Comparison of ENCODE assay signal across 8 cellular contexts in the genomic region with DNA sequence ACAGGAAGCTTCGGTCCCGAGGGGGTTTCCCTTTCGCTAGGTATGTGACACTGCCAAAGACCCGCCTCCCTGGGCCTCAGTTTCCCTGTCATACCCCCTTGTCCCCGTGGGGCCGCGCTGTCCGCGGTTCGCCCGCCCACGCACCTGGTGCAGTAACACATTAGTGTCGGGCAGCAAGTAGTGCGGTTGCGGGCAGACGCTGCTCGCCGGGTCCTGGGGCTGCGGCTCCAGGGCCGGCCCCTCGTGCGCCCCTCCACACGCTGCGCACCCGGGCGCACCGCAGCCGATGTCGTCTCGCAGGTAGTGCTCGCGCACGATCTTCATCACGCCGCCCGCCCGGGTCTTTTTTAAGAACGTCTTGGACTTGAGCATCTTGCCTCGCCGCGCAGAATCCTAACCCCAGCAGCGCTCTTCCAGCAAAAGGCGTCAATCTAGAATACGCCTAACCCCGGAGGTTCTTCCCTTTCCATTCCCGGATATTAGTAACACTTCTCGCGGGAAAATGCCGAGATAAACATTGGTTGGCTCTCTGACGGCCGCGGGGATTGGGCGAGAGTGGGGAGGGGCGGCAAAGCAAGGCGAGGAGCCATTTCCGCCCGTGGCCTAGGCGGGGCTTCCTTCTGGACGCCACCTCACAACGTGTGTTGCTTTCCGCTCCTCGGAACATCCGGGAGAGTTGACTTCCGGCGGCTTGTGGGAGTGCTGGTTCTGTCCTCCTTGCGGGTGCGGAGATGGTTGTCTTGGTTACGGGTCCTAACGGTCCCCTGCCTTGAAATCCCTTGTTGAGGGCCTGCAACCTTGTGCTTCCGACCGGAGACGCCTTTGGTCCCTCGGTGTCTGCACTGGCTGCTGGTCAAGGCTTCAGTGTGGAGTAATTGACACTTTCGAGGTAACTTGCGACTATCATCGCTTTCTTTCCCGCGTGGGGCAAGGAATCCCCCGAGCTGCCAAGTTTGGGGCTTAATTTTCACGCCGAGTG. TPM values are rescaled to one million over a fixed set of nuclear protein-coding genes. Genes with fewer than 3 reads are reported as not detected.
A peak's percentile ranks its signal among the peaks of the same experiment; 100 is the strongest.
DNase-seq lines count a peak whose midpoint lies in the region; ATAC-seq, FAIRE-seq and TF ChIP-seq lines count a peak whose summit lies in the region.

A gene with protein sequence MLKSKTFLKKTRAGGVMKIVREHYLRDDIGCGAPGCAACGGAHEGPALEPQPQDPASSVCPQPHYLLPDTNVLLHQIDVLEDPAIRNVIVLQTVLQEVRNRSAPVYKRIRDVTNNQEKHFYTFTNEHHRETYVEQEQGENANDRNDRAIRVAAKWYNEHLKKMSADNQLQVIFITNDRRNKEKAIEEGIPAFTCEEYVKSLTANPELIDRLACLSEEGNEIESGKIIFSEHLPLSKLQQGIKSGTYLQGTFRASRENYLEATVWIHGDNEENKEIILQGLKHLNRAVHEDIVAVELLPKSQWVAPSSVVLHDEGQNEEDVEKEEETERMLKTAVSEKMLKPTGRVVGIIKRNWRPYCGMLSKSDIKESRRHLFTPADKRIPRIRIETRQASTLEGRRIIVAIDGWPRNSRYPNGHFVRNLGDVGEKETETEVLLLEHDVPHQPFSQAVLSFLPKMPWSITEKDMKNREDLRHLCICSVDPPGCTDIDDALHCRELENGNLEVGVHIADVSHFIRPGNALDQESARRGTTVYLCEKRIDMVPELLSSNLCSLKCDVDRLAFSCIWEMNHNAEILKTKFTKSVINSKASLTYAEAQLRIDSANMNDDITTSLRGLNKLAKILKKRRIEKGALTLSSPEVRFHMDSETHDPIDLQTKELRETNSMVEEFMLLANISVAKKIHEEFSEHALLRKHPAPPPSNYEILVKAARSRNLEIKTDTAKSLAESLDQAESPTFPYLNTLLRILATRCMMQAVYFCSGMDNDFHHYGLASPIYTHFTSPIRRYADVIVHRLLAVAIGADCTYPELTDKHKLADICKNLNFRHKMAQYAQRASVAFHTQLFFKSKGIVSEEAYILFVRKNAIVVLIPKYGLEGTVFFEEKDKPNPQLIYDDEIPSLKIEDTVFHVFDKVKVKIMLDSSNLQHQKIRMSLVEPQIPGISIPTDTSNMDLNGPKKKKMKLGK (minus strand): TSS at position 440 of the 979 bp plus-strand sequence. CDS start 68 bp downstream, at position 372.
A gene with protein sequence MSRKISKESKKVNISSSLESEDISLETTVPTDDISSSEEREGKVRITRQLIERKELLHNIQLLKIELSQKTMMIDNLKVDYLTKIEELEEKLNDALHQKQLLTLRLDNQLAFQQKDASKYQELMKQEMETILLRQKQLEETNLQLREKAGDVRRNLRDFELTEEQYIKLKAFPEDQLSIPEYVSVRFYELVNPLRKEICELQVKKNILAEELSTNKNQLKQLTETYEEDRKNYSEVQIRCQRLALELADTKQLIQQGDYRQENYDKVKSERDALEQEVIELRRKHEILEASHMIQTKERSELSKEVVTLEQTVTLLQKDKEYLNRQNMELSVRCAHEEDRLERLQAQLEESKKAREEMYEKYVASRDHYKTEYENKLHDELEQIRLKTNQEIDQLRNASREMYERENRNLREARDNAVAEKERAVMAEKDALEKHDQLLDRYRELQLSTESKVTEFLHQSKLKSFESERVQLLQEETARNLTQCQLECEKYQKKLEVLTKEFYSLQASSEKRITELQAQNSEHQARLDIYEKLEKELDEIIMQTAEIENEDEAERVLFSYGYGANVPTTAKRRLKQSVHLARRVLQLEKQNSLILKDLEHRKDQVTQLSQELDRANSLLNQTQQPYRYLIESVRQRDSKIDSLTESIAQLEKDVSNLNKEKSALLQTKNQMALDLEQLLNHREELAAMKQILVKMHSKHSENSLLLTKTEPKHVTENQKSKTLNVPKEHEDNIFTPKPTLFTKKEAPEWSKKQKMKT (plus strand): TSS at position 673 of the 979 bp plus-strand sequence. CDS start 1,337 bp downstream, outside the sequence.

- H3K18ac ChIP-seq in H1 (ENCODE audit: extremely low read depth, low read length) = 0 out of 2 replicates have a peak within 1 kb of the TSS, but pooled peaks have one; percentile 76
- peak within 1 kb of the TSS; percentile 86 to 94 for H3K18ac ChIP-seq in mesenchymal stem cell (ENCODE audit: low read depth in 1 of 2, low read length in 2 of 2)

- TF ChIP-seq RAD21 in H1 (IDR thresholded peaks at IDR 0.05 in 1 of 2, conservative IDR thresholded peaks at IDR 0.05 in 1 of 2; ENCODE audit: low read depth in 2 of 2, low read length in 2 of 2) = no peak

- peak within 1 kb of the TSS; percentile 55 for H4K5ac ChIP-seq in H1 (ENCODE audit: insufficient read length, low read depth, low read length)

- peak within 1 kb of the TSS; percentile 82 for H3K27ac ChIP-seq in H1 (ENCODE audit: low read depth, low read length)
- H3K27ac ChIP-seq in mesenchymal stem cell (ENCODE audit: low read length, poor library complexity, severe bottlenecking) = peak within 1 kb of the TSS; percentile 92

- peaks cover 3 to 15% (median 12%) of the 10 kb centered on the region in 4 experiments; a peak in 6 of 8 replicates for H3K36me3 ChIP-seq in H1 (ENCODE audit: control insufficient read depth in 2 of 4, insufficient read depth in 4 of 4, low read length in 3 of 4)
- H3K36me3 ChIP-seq in mesenchymal stem cell (ENCODE audit: control insufficient read depth in 1 of 2, insufficient read depth in 2 of 2, low read depth in 1 of 2, low read length in 2 of 2) = peaks cover 4 to 44% of the 10 kb centered on the region in 2 experiments

- no peak within 1 kb of the TSS for H2BK20ac ChIP-seq in H1 (ENCODE audit: low read length)

- peak within 1 kb of the TSS; percentile 86 to 99 (median 91) for H3K9ac ChIP-seq in H1 (replicated peaks in 1 of 4; ENCODE audit: extremely low read depth in 1 of 4, low read depth in 3 of 4, low read length in 3 of 4)
- peak within 1 kb of the TSS; percentile 98 for H3K9ac ChIP-seq in mesenchymal stem cell (ENCODE audit: low read length)

- peak in 1 of 2 experiments; percentile 86; a peak in 2 of 3 replicates for TF ChIP-seq POLR2A in H1 (IDR thresholded peaks at IDR 0.05; ENCODE audit: control extremely low read depth in 1 of 2, low read depth in 2 of 2, low read length in 2 of 2)

- H2AK5ac ChIP-seq in H1 (ENCODE audit: low read depth, low read length) = no peak within 1 kb of the TSS
- peak within 1 kb of the TSS; percentile 77 for H2AK5ac ChIP-seq in mesenchymal stem cell (ENCODE audit: low read length, severe bottlenecking)

- H3K4me2 ChIP-seq in H1 (ENCODE audit: insufficient read depth in 1 of 2, low read depth in 2 of 2, low read length in 2 of 2) (peak within 1 kb of the TSS; percentile 71 to 76), mesenchymal stem cell (ENCODE audit: low read length, poor library complexity, severe bottlenecking) (peak within 1 kb of the TSS; percentile 89)

- POLR2A ChIA-PET in H1 (lab: Charles Lee; ENCODE audit: partially characterized antibody) = interaction anchor here (0.7 to 1.2 kb wide), 6 partner anchors 10 to 52 kb away, joined by 3 to 6 read pairs (median 4); no protein-coding TSS in a partner anchor

- H2BK12ac ChIP-seq in H1 (ENCODE audit: low read depth, low read length) = no peak within 1 kb of the TSS
- H2BK12ac ChIP-seq in mesenchymal stem cell (ENCODE audit: low read length in 2 of 2) = peak within 1 kb of the TSS in 1 of 2 experiments; percentile 52

- peak within 1 kb of the TSS; percentile 92; the same call in 1 of the 2 replicates for H2AFZ ChIP-seq in H1 (ENCODE audit: low read length)
- peak within 1 kb of the TSS; percentile 95 for H2AFZ ChIP-seq in mesenchymal stem cell (ENCODE audit: low read depth, low read length)

- H2BK5ac ChIP-seq in H1 (ENCODE audit: low read depth, low read length) (no peak within 1 kb of the TSS; the same call in 1 of the 2 replicates), mesenchymal stem cell (ENCODE audit: low read depth, low read length, poor library complexity, severe bottlenecking) (peak within 1 kb of the TSS; percentile 57)

- CTCF ChIA-PET in H1 (lab: Charles Lee; ENCODE audit: partially characterized antibody) = no interaction called here

- no peak within 1 kb of the TSS for H2BK15ac ChIP-seq in H1 (ENCODE audit: low read length)
- H2BK15ac ChIP-seq in mesenchymal stem cell (ENCODE audit: low read depth, poor library complexity, severe bottlenecking) = peak within 1 kb of the TSS; percentile 52

- peak within 1 kb of the TSS; percentile 46 for H3K56ac ChIP-seq in H1 (replicated peaks; ENCODE audit: insufficient read length, low read depth, low read length)

- H4K91ac ChIP-seq in H1 (replicated peaks; ENCODE audit: insufficient read length, low read length) (peak within 1 kb of the TSS; percentile 79), mesenchymal stem cell (ENCODE audit: low read length) (peak within 1 kb of the TSS; percentile 95)

- peak in 2 of 3 experiments; percentile 0 to 17; a peak in 2 of 4 replicates for TF ChIP-seq CTCF in H1 (IDR thresholded peaks at IDR 0.05; ENCODE audit: control extremely low read depth in 1 of 3, insufficient read depth in 1 of 3, low read depth in 1 of 3, low read length in 3 of 3)

- no peaks in the 10 kb centered on the region; the same call in 1 of the 2 replicates for H3K23me2 ChIP-seq in H1 (ENCODE audit: low read depth, low read length)

- peak; percentile 98 for ATAC-seq in GM21367 (IDR thresholded peaks at IDR 0.05; ENCODE audit: unreplicated experiment)

- peak within 1 kb of the TSS; percentile 87 to 95 (median 90) for H3K4me3 ChIP-seq in H1 (ENCODE audit: extremely low read depth in 1 of 4, insufficient read depth in 2 of 4, low read depth in 3 of 4, low read length in 4 of 4)
- H3K4me3 ChIP-seq in mesenchymal stem cell (ENCODE audit: insufficient read depth in 1 of 2, low read depth in 1 of 2, low read length in 2 of 2) = peak within 1 kb of the TSS; percentile 84 to 100

- no peaks in the 10 kb centered on the region; a peak in 2 of 7 replicates for H3K4me1 ChIP-seq in H1 (replicated peaks in 1 of 4; ENCODE audit: control insufficient read depth in 3 of 4, insufficient read depth in 4 of 4, low read length in 3 of 4)
- peaks cover 3% of the 10 kb centered on the region for H3K4me1 ChIP-seq in mesenchymal stem cell (ENCODE audit: control insufficient read depth, insufficient read depth, low read depth, low read length)

- H3K23ac ChIP-seq in H1 (ENCODE audit: insufficient read length) = no peak within 1 kb of the TSS
- H3K23ac ChIP-seq in mesenchymal stem cell (ENCODE audit: low read length in 2 of 2) = peak within 1 kb of the TSS in 1 of 2 experiments; percentile 99

- H2BK120ac ChIP-seq in H1 (replicated peaks; ENCODE audit: low read depth, low read length) (no peak within 1 kb of the TSS), mesenchymal stem cell (ENCODE audit: low read depth, low read length) (peak within 1 kb of the TSS; percentile 73)

- WGBS in H1 (ENCODE audit: extremely low coverage in 1 of 2, insufficient coverage in 1 of 2, insufficient read length in 1 of 2, insufficient replicate concordance in 2 of 2, low coverage in 1 of 2, low lambda C conversion rate in 2 of 2, missing lambda C conversion rate in 1 of 2), 2 experiments = 2% methylated on average over 81 of the region's 81 CpGs; no CpG with 5 or more reads in 1 of the 2 experiments
- whole genome bisulfite sequencing in mesenchymal stem cell = under 1% methylated on average over 79 of the region's 81 CpGs

- H3K27me3 ChIP-seq in H1 (replicated peaks in 1 of 4; ENCODE audit: control insufficient read depth in 3 of 4, extremely low read depth in 1 of 4, insufficient read depth in 3 of 4, low read length in 3 of 4) (no peaks in the 10 kb centered on the region), mesenchymal stem cell (ENCODE audit: control insufficient read depth in 1 of 2, insufficient read depth in 1 of 2, low read length in 2 of 2) (no peaks in the 10 kb centered on the region)

- no peaks in the 10 kb centered on the region for H4K20me1 ChIP-seq in H1 (replicated peaks in 1 of 2; ENCODE audit: control insufficient read depth in 1 of 2, insufficient read depth in 2 of 2, low read length in 2 of 2)

- no peak within 1 kb of the TSS for H3K14ac ChIP-seq in H1 (ENCODE audit: insufficient read length)
- H3K14ac ChIP-seq in mesenchymal stem cell (ENCODE audit: low read length in 2 of 2) = peak within 1 kb of the TSS; percentile 74 to 98

- peaks cover 6 to 66% of the 10 kb centered on the region in 2 experiments for H3K79me2 ChIP-seq in H1 (ENCODE audit: control insufficient read depth in 1 of 2, insufficient read depth in 2 of 2, low read length in 2 of 2)

- in situ Hi-C loops in Caki2 (cut with HindIII; ENCODE audit: low pct_unique_long_range_greater_than_20kb, low sequenced_read_pairs) = no loop called here

- no peaks in the 10 kb centered on the region for H3K9me3 ChIP-seq in H1 (ENCODE audit: insufficient read depth in 2 of 2, low read depth in 1 of 2, low read length in 1 of 2)
- H3K9me3 ChIP-seq in mesenchymal stem cell (ENCODE audit: control insufficient read depth, low read length) = no peaks in the 10 kb centered on the region

- DNase-seq in Caki2 (ENCODE audit: low read depth) (peak; percentile 96), HTR-8/SVneo (ENCODE audit: insufficient read length, low spot score) (peak; percentile 87), NOMO-1 treated with dmso at 0.1 percent for 144 hours (lab: John Stamatoyannopoulos, UW; ENCODE audit: unreplicated experiment) (peak; percentile 96), H1 (ENCODE audit: low read depth in 1 of 2, low spot score in 2 of 2) (peak; percentile 92), mesenchymal stem cell (peak; percentile 99)
- peak; percentile 68 to 91 (median 86) for DNase-seq in activated CD8-positive, alpha-beta memory T cell treated with anti-CD3 and anti-CD28 coated beads for 48 hours (ENCODE audit: low read depth in 2 of 3, low spot score in 2 of 3)
- DNase-seq in stimulated activated CD8-positive, alpha-beta memory T cell treated with anti-CD3 and anti-CD28 coated beads, Interleukin-12 subunit alpha, Interleukin-12 subunit beta, amount 100 ng/mL, for 4 hours (ENCODE audit: low read depth) = peak; percentile 94

- H3K79me1 ChIP-seq in H1 (ENCODE audit: low read depth, low read length) = no peaks in the 10 kb centered on the region
- peaks cover 15% of the 10 kb centered on the region for H3K79me1 ChIP-seq in mesenchymal stem cell (replicated peaks; ENCODE audit: low read length, poor library complexity, severe bottlenecking)

- H3K4ac ChIP-seq in H1 (replicated peaks; ENCODE audit: insufficient read length, low read depth, low read length) = no peak within 1 kb of the TSS
- peak within 1 kb of the TSS; percentile 99 for H3K4ac ChIP-seq in mesenchymal stem cell (ENCODE audit: low read depth in 1 of 2, low read length in 2 of 2)

- TF ChIP-seq EP300 in H1 (IDR thresholded peaks at IDR 0.05; ENCODE audit: borderline replicate concordance in 1 of 2, low read depth in 2 of 2, low read length in 2 of 2) = no peak

- H4K8ac ChIP-seq in H1 (ENCODE audit: extremely low read depth, insufficient read depth, low read length) (peak within 1 kb of the TSS; percentile 94), mesenchymal stem cell (ENCODE audit: low read length) (peak within 1 kb of the TSS; percentile 96)

- peak; percentile 90 for FAIRE-seq in HTR-8/SVneo (lab: Jason Lieb, UNC)
- FAIRE-seq in H1 (lab: Jason Lieb, UNC) = peak; percentile 97

RNA-seq across cellular contexts. Expression of the first gene that starts in this region (rescaled TPM):
- 10.6 and 18.4 TPM in 2 replicates for total RNA-seq in Caki2 (2014; rRNA removed; shearing (Covaris generic); ENCODE audit: low replicate concordance)
- total RNA-seq in H1 (2021; fragmentation: NEBNext Ultra II Directional; extraction: Animal tissue kit (Norgen Biotek cat#: 25700)) = 38.4 and 39.9 TPM in 2 replicates
- 10.8 and 20.3 TPM in 2 replicates for polyA plus RNA-seq in H1 (2011; rRNA removed)
- polyA plus RNA-seq in H1 (2011; cell fraction: cytosol; rRNA removed) = 15.8 TPM
- polyA plus RNA-seq in H1 (2011; cell fraction: nucleus; rRNA removed) = 26.4 TPM
- polyA plus RNA-seq in H1 (2012, experiment 1 of 2) = 15.4 to 28.3 TPM (median 20.4 TPM) in 4 replicates
- 1.5 TPM for polyA plus RNA-seq in H1 (2012, experiment 2 of 2)
- 26.8 TPM for polyA plus RNA-seq in H1 (2013, experiment 1 of 2)
- 25.1 TPM for polyA plus RNA-seq in H1 (2013, experiment 2 of 2)
- polyA minus RNA-seq in H1 (2011; rRNA and poly(A)+ RNA removed) = 19.2 and 25.5 TPM in 2 replicates
- polyA minus RNA-seq in H1 (2011; cell fraction: cytosol; rRNA and poly(A)+ RNA removed) = 24.8 TPM
- 27.4 TPM for polyA minus RNA-seq in H1 (2011; cell fraction: nucleus; rRNA and poly(A)+ RNA removed)
- polyA plus RNA-seq in mesenchymal stem cell (2013, experiment 1 of 2) = 26.4 TPM
- 26.5 TPM for polyA plus RNA-seq in mesenchymal stem cell (2013, experiment 2 of 2)

RNA-seq across cellular contexts. Expression of the second gene that starts in this region (rescaled TPM):
- total RNA-seq in Caki2 (2014; rRNA removed; shearing (Covaris generic); ENCODE audit: low replicate concordance) = 5.5 and 9.9 TPM in 2 replicates
- total RNA-seq in H1 (2021; fragmentation: NEBNext Ultra II Directional; extraction: Animal tissue kit (Norgen Biotek cat#: 25700)) = 11.2 and 13.2 TPM in 2 replicates
- polyA plus RNA-seq in H1 (2011; rRNA removed) = 0.49 and 1.1 TPM in 2 replicates
- 2.2 TPM for polyA plus RNA-seq in H1 (2011; cell fraction: cytosol; rRNA removed)
- polyA plus RNA-seq in H1 (2011; cell fraction: nucleus; rRNA removed) = 1.00 TPM
- 3.0 to 11.5 TPM (median 4.1 TPM) in 4 replicates for polyA plus RNA-seq in H1 (2012, experiment 1 of 2)
- 0.51 TPM for polyA plus RNA-seq in H1 (2012, experiment 2 of 2)
- polyA plus RNA-seq in H1 (2013, experiment 1 of 2) = 6.3 TPM
- polyA plus RNA-seq in H1 (2013, experiment 2 of 2) = 6.7 TPM
- polyA minus RNA-seq in H1 (2011; rRNA and poly(A)+ RNA removed) = 2.3 and 3.2 TPM in 2 replicates
- polyA minus RNA-seq in H1 (2011; cell fraction: cytosol; rRNA and poly(A)+ RNA removed) = 4.0 TPM
- 13.7 TPM for polyA minus RNA-seq in H1 (2011; cell fraction: nucleus; rRNA and poly(A)+ RNA removed)
- polyA plus RNA-seq in mesenchymal stem cell (2013, experiment 1 of 2) = 8.8 TPM
- 8.8 TPM for polyA plus RNA-seq in mesenchymal stem cell (2013, experiment 2 of 2)

Comparison
In these comparisons a context has a peak if more than half of its experiments do, and no peak if none do; other contexts are left out.
1. Peak in every context shown above with its lines: DNase-seq, ATAC-seq, H3K4me3 ChIP-seq and H3K27ac ChIP-seq.